ENCODE assay signal across 17 cellular contexts in the genomic region with DNA sequence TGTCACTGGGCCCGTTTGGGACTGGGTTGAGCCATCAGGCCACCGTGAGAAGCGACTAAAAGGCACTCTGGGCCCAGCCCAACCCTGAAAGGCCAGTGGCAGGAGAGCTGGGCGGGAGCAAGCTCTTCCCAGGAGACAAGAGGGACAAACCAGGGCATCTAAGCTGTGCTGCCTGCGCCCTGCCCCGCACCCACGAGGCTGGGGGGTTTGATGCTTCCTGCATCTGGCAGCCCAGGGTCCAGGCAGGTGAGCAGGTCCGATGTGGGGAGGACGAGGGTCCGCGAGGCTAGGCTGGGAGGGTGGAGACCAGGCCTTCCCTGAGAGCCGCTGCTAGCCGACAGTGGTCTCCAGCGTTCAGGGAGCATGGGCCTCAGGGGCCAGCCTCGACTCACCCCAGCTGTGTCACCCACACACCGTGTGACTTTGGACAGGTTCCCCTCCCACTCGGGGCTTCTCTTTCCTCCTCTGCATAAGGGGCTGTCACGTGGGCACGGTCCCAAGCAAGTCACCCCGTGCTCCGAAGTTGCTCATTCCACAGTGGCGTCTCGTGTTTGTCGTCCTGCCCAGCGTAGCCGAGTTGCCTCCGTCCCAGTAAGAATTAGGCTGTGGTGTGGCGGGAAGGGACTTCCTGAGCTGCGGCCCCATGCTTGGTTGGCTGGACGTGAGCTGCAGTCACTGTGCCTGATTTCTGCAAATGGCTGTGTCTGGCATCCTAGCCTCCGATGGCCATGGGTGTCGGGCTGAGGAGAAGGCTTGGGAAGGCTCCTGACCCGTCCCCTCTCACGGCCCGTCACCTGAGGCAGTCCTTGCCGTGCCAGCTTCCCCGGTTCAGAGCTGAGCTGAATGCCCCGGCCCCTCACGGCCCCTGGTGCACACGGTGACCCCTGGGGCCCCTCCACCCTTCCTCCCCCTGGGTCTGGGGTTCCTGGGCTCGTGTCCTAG. TPM values are rescaled to one million over a fixed set of nuclear protein-coding genes. Genes with fewer than 3 reads are reported as not detected.
"Had no signal": no experiment of that assay in that cellular context is flagged by ENCODE, and none has a peak within 500 bp of the region (broad histone marks: within the 10 kb centered on the region; RNA-seq: fewer than 3 reads in every experiment).

No MANE protein-coding gene starts in this region.

- H3K27me3 Mint-ChIP-seq: activated CD4-positive, alpha-beta T cell treated with anti-CD3 and anti-CD28 coated beads, Interleukin-2, amount 10 ng/mL, durations not matched to agents 7 days and 5 days had no signal

- H3K27me3 ChIP-seq: dorsolateral prefrontal cortex, right atrium auricular region, testis, upper lobe of right lung had no signal

- H3K4me1 Mint-ChIP-seq: immature natural killer cell, mesothelial cell of epicardium had no signal

- DNase-seq: activated CD4-positive, alpha-beta T cell treated with anti-CD3 and anti-CD28 coated beads, Interleukin-2, amount 10 ng/mL, durations not matched to agents 7 days and 5 days; activated CD8-positive, alpha-beta memory T cell treated with anti-CD3 and anti-CD28 coated beads, Interleukin-2, amount 50 U/mL, for 48 hours; activated gamma-delta T cell; activated T-cell treated with anti-CD3 and anti-CD28 coated beads, Interleukin-2, amount 50 U/mL, for 72 hours; dorsolateral prefrontal cortex; head of caudate nucleus; immature natural killer cell; lower lobe of right lung; stimulated activated naive CD8-positive, alpha-beta T cell treated with anti-CD3 and anti-CD28 coated beads, Interleukin-15, Interleukin-2, amounts not matched to agents 100 U/mL and 50 U/mL, for 24 hours; testis; upper lobe of right lung had no signal

- H3K4me2 ChIP-seq: smooth muscle cell had no signal

- H3K4me3 Mint-ChIP-seq: activated CD4-positive, alpha-beta T cell treated with anti-CD3 and anti-CD28 coated beads, Interleukin-2, amount 10 ng/mL, durations not matched to agents 7 days and 5 days; activated T-cell treated with anti-CD3 and anti-CD28 coated beads, Interleukin-2, amount 50 U/mL, for 72 hours; immature natural killer cell; mesothelial cell of epicardium had no signal

- H3K27ac Mint-ChIP-seq: activated CD4-positive, alpha-beta T cell treated with anti-CD3 and anti-CD28 coated beads, Interleukin-2, amount 10 ng/mL, durations not matched to agents 7 days and 5 days; activated naive CD4-positive, alpha-beta T cell treated with anti-CD3 and anti-CD28 coated beads, Interleukin-2, amount 50 U/mL, for 72 hours; activated T-cell treated with anti-CD3 and anti-CD28 coated beads, Interleukin-2, amount 50 U/mL, for 72 hours; immature natural killer cell; mesothelial cell of epicardium had no signal

- H3K4me3 ChIP-seq: dorsolateral prefrontal cortex, lower lobe of right lung, right atrium auricular region, smooth muscle cell, testis, upper lobe of right lung had no signal

- H3K9me3 Mint-ChIP-seq: activated CD4-positive, alpha-beta T cell treated with anti-CD3 and anti-CD28 coated beads, Interleukin-2, amount 10 ng/mL, durations not matched to agents 7 days and 5 days; activated naive CD4-positive, alpha-beta T cell treated with anti-CD3 and anti-CD28 coated beads, Interleukin-2, amount 50 U/mL, for 72 hours; activated T-cell treated with anti-CD3 and anti-CD28 coated beads, Interleukin-2, amount 50 U/mL, for 72 hours; immature natural killer cell; mesothelial cell of epicardium had no signal

- H3K27ac ChIP-seq: lower lobe of right lung, right atrium auricular region, upper lobe of right lung had no signal

- H3K9me3 ChIP-seq: lower lobe of right lung, right atrium auricular region, testis, upper lobe of right lung had no signal

- H3K36me3 Mint-ChIP-seq: activated naive CD4-positive, alpha-beta T cell treated with anti-CD3 and anti-CD28 coated beads, Interleukin-2, amount 50 U/mL, for 72 hours had no signal

- H3K4me1 ChIP-seq: lower lobe of right lung, upper lobe of right lung had no signal

- ATAC-seq: activated naive CD4-positive, alpha-beta T cell treated with anti-CD3 and anti-CD28 coated beads, Interleukin-2, amount 50 U/mL, for 72 hours; activated T-cell treated with anti-CD3 and anti-CD28 coated beads, Interleukin-2, amount 50 U/mL, for 72 hours; esophagus mucosa; lower lobe of right lung; stimulated activated naive CD8-positive, alpha-beta T cell treated with anti-CD3 and anti-CD28 coated beads, Interleukin-15, Interleukin-2, amounts not matched to agents 100 U/mL and 50 U/mL, for 24 hours; upper lobe of right lung had no signal

RNA-seq across cellular contexts. Expression of a gene that starts 15.7 kb away (rescaled TPM):
- total RNA-seq: activated CD4-positive, alpha-beta T cell treated with anti-CD3 and anti-CD28 coated beads, Interleukin-2, amount 10 ng/mL, durations not matched to agents 7 days and 5 days; smooth muscle cell had no signal

RNA-seq across cellular contexts. Expression of a gene that starts 32.5 kb away (rescaled TPM):
- total RNA-seq: activated CD4-positive, alpha-beta T cell treated with anti-CD3 and anti-CD28 coated beads, Interleukin-2, amount 10 ng/mL, durations not matched to agents 7 days and 5 days; myocyte; smooth muscle cell had no signal
- polyA plus RNA-seq: immature natural killer cell, smooth muscle cell had no signal

RNA-seq across cellular contexts. Expression of a gene that starts 37.3 kb away (rescaled TPM):
- total RNA-seq: smooth muscle cell had no signal
- polyA plus RNA-seq: immature natural killer cell, smooth muscle cell had no signal
